Comparison of ENCODE assay signal across 29 cellular contexts in genomic region chr17:47875011-47875471, GRCh38. TPM values are rescaled to one million over a fixed set of nuclear protein-coding genes. Genes with fewer than 3 reads are reported as not detected.
A peak's percentile ranks its signal among the peaks of the same experiment; 100 is the strongest.
DNase-seq lines count a peak whose midpoint lies in the region.
"Had no signal": no experiment of that assay in that cellular context is flagged by ENCODE, and none has a peak within 500 bp of the region (broad histone marks: within the 10 kb centered on the region; RNA-seq: fewer than 3 reads in every experiment).

No MANE protein-coding gene starts in this region.

- no peak overlapping the region for H3K4ac ChIP-seq in neuronal stem cell (ENCODE audit: low read length)

- H3K9me3 ChIP-seq in neuronal stem cell (replicated peaks in 1 of 2; ENCODE audit: control insufficient read depth in 2 of 2, insufficient read depth in 1 of 2, low read depth in 1 of 2, low read length in 2 of 2) = no peaks in the 10 kb centered on the region
- H3K9me3 ChIP-seq: adrenal gland, esophagus muscularis mucosa, sigmoid colon, upper lobe of right lung had no signal

- no peaks in the 10 kb centered on the region for H3K36me3 ChIP-seq in neuronal stem cell (replicated peaks in 1 of 2; ENCODE audit: control insufficient read depth in 2 of 2, insufficient read depth in 2 of 2, low read length in 2 of 2)
- H3K36me3 ChIP-seq: adrenal gland, esophagus muscularis mucosa, sigmoid colon, upper lobe of right lung had no signal

- no peak overlapping the region for H2BK15ac ChIP-seq in neuronal stem cell (ENCODE audit: low read length)

- no peak overlapping the region for H3K14ac ChIP-seq in neuronal stem cell (ENCODE audit: low read length)

- H2AK5ac ChIP-seq in neuronal stem cell (ENCODE audit: low read depth, low read length) = peak overlapping the region; percentile 81

- WGBS in neuronal stem cell (ENCODE audit: extremely low coverage in 2 of 2, insufficient read length in 2 of 2, insufficient replicate concordance in 1 of 2), 2 donors = no CpG with 5 or more reads among the region's 7 CpGs

- peaks cover 0 to 19% of the 10 kb centered on the region in 2 donors for H3K4me1 ChIP-seq in neuronal stem cell (ENCODE audit: control insufficient read depth in 2 of 2, insufficient read depth in 1 of 2, low read depth in 1 of 2, low read length in 2 of 2)
- H3K4me1 ChIP-seq: upper lobe of right lung had no signal

- H3K27me3 ChIP-seq in neuronal stem cell (ENCODE audit: control insufficient read depth in 3 of 3, insufficient read depth in 3 of 3, low read depth in 1 of 3, low read length in 3 of 3) = peaks cover 0 to 91% (median 19%) of the 10 kb centered on the region in 3 experiments

- no peak overlapping the region for H3K4me2 ChIP-seq in neuronal stem cell (ENCODE audit: insufficient read depth, low read length, poor library complexity, severe bottlenecking)

- no peak overlapping the region for H3K4me3 ChIP-seq in neuronal stem cell (ENCODE audit: low read length in 2 of 2)
- H3K4me3 ChIP-seq: adrenal gland, esophagus muscularis mucosa, GM23248, sigmoid colon, upper lobe of right lung had no signal

- peak overlapping the region; percentile 48 for H3K18ac ChIP-seq in neuronal stem cell (ENCODE audit: low read length)

- no peak overlapping the region for H2BK5ac ChIP-seq in neuronal stem cell (ENCODE audit: low read length)

- H2AFZ ChIP-seq in neuronal stem cell (ENCODE audit: low read length) = no peak overlapping the region
- H2AFZ ChIP-seq: GM23248 had no signal

- H3K27ac ChIP-seq in neuronal stem cell (replicated peaks; ENCODE audit: low read length) = no peak overlapping the region
- H3K27ac ChIP-seq: adrenal gland, esophagus muscularis mucosa, GM23248, sigmoid colon, upper lobe of right lung had no signal

- no peak overlapping the region for H4K8ac ChIP-seq in neuronal stem cell (ENCODE audit: low read depth, low read length)

- no peak overlapping the region for H4K91ac ChIP-seq in neuronal stem cell (ENCODE audit: low read depth, low read length, poor library complexity)

- no peaks in the 10 kb centered on the region for H3K79me1 ChIP-seq in neuronal stem cell (ENCODE audit: low read depth, low read length)

- no peak overlapping the region for H3K23ac ChIP-seq in neuronal stem cell (ENCODE audit: low read depth, low read length, poor library complexity)

- H3K9ac ChIP-seq in neuronal stem cell (ENCODE audit: low read depth, low read length, poor library complexity) = peak overlapping the region; percentile 25
- H3K9ac ChIP-seq: GM23248 had no signal

- DNase-seq in EH (ENCODE audit: low read depth) (peak; percentile 57), NCI-H226 (peak; percentile 64), astrocyte of the hippocampus (ENCODE audit: low read depth, low spot score) (peak; percentile 3), neuronal stem cell (ENCODE audit: low spot score) (no peak), iPS-NIHi11 (ENCODE audit: low spot score) (no peak), NCI-H1092 (lab: John Stamatoyannopoulos, UW) (no peak), nucleus accumbens (lab: John Stamatoyannopoulos, UW) (no peak), NCI-H128 (lab: John Stamatoyannopoulos, UW; ENCODE audit: unreplicated experiment) (no peak)
- DNase-seq: activated B cell treated with CpG ODN at 0.5 μM for 24 hours; activated CD4-positive, alpha-beta T cell treated with anti-CD3 and anti-CD28 coated beads, Interleukin-2, amount 50 U/mL, for 1 hour; activated T-cell treated with anti-CD3 and anti-CD28 coated beads, Interleukin-2, amount 50 U/mL, for 1 hour; adrenal gland; CD4-positive, alpha-beta memory T cell; foreskin fibroblast; GM23248; HFFc6; islet precursor cell; KBM-7; left ventricle myocardium superior; MM.1S; naive B cell; NCI-H1417 treated with DMSO at 0.1 percent for 48 hours; NCI-H2081; NCI-H446; sigmoid colon; stimulated activated CD4-positive, alpha-beta T cell treated with anti-CD3 and anti-CD28 coated beads, Interleukin-4, amount 100 ng/mL, for 24 hours; T-helper 1 cell; upper lobe of right lung had no signal

- no peak overlapping the region for H2BK12ac ChIP-seq in neuronal stem cell (ENCODE audit: low read length)

- H2BK120ac ChIP-seq in neuronal stem cell (ENCODE audit: low read depth, low read length) = no peak overlapping the region

RNA-seq across cellular contexts. Expression of gene SP2, which starts 21.0 kb away (rescaled TPM):
- 26.7 TPM for polyA plus RNA-seq in neuronal stem cell (2013, experiment 1 of 2)
- polyA plus RNA-seq in neuronal stem cell (2013, experiment 2 of 2) = 27.6 TPM

RNA-seq across cellular contexts. Expression of gene SP6, which starts 24.1 kb away (rescaled TPM):
- polyA plus RNA-seq in neuronal stem cell (2013, experiment 1 of 2) = 0.24 TPM
- 0.26 TPM for polyA plus RNA-seq in neuronal stem cell (2013, experiment 2 of 2)
- polyA plus RNA-seq: CD4-positive, alpha-beta memory T cell; GM23248 had no signal

RNA-seq across cellular contexts. Expression of gene SCRN2, which starts 34.0 kb away (rescaled TPM):
- 37.2 TPM for polyA plus RNA-seq in neuronal stem cell (2013, experiment 1 of 2)
- 36.3 TPM for polyA plus RNA-seq in neuronal stem cell (2013, experiment 2 of 2)

RNA-seq across cellular contexts. Expression of gene LRRC46, which starts 43.6 kb away (rescaled TPM):
- polyA plus RNA-seq in neuronal stem cell (2013, experiment 1 of 2) = 0.17 TPM
- 0.32 TPM for polyA plus RNA-seq in neuronal stem cell (2013, experiment 2 of 2)
- polyA plus RNA-seq: CD4-positive, alpha-beta memory T cell had no signal

RNA-seq across cellular contexts. Expression of gene MRPL10, which starts 43.7 kb away (rescaled TPM):
- polyA plus RNA-seq in neuronal stem cell (2013, experiment 1 of 2) = 80.5 TPM
- polyA plus RNA-seq in neuronal stem cell (2013, experiment 2 of 2) = 84.1 TPM

Comparison
In these comparisons a context has a peak if more than half of its experiments do, and no peak if none do; other contexts are left out.
1. DNase-seq: peak in EH (single experiment), NCI-H226 (single experiment) and astrocyte of the hippocampus (single experiment); none in neuronal stem cell (single experiment), iPS-NIHi11 (single experiment), NCI-H1092 (single experiment), nucleus accumbens (0 of 56) and NCI-H128 (single experiment).